In genomic region chr1:212608209-212608955, GRCh38 we compare ENCODE assay signal across 9 cellular contexts. TPM values are rescaled to one million over a fixed set of nuclear protein-coding genes. Genes with fewer than 3 reads are reported as not detected.
DNase-seq lines count a peak whose midpoint lies in the region; ATAC-seq, FAIRE-seq and TF ChIP-seq lines count a peak whose summit lies in the region.
"Had no signal": no experiment of that assay in that cellular context is flagged by ENCODE, and none has a peak within 500 bp of the region (broad histone marks: within the 10 kb centered on the region; RNA-seq: fewer than 3 reads in every experiment).

ATF3 (plus strand) TSS chr1:212608761; CDS start chr1:212615022, 6,261 bp downstream.

- H3K27ac ChIP-seq in cingulate gyrus (ENCODE audit: low read depth, low read length) (peak within 1 kb of the TSS; percentile 69), layer of hippocampus (ENCODE audit: low read depth, low read length) (peak within 1 kb of the TSS; percentile 91)

- peak; percentile 94 for FAIRE-seq in GM19239 (lab: Jason Lieb, UNC)
- FAIRE-seq: islet of Langerhans had no signal

- CTCF ChIA-PET in BJ (lab: Yijun Ruan, JAX): interaction anchor here (0.7 to 1.9 kb wide), 7 partner anchors 12 to 138 kb away, joined by 3 to 10 read pairs (median 4); no protein-coding TSS in a partner anchor

- POLR2A ChIA-PET in BJ (lab: Charles Lee): interaction anchor here (0.6 to 0.7 kb wide), 10 partner anchors 9 to 995 kb away, joined by 3 to 17 read pairs (median 4); partner anchors contain the start of genes FLVCR1 and INTS7

- peak; percentile 64 for ATAC-seq in HG03442 (IDR thresholded peaks at IDR 0.05; ENCODE audit: unreplicated experiment)

- H3K27me3 ChIP-seq in BJ (ENCODE audit: control insufficient read depth, insufficient read depth, low read length) (peaks cover 36% of the 10 kb centered on the region), layer of hippocampus (ENCODE audit: control insufficient read depth, insufficient read depth, low read length) (peaks cover 2% of the 10 kb centered on the region)

- no peaks in the 10 kb centered on the region for H3K36me3 ChIP-seq in BJ (ENCODE audit: control insufficient read depth, insufficient read depth, low read length)

- no peak for TF ChIP-seq CTCF in BJ (IDR thresholded peaks at IDR 0.05; ENCODE audit: insufficient read depth, low read depth, low read length)

- H3K4me3 ChIP-seq in BJ (ENCODE audit: low read depth, low read length): peak within 1 kb of the TSS; percentile 68

- DNase-seq in BJ (ENCODE audit: low read depth) (peak; percentile 96), GM19239 (ENCODE audit: insufficient read length, low spot score) (peak; percentile 79), NCI-H510A treated with DMSO at 0.1 percent for 48 hours (lab: John Stamatoyannopoulos, UW) (peak; percentile 96)
- peak; percentile 90 to 91 for DNase-seq in activated CD4-positive, alpha-beta T cell treated with anti-CD3 and anti-CD28 coated beads for 4 hours
- DNase-seq in stimulated activated CD4-positive, alpha-beta T cell treated with anti-CD3 and anti-CD28 coated beads, Interleukin-1b, Interleukin-23, amount 100 ng/mL, for 24 hours (ENCODE audit: low read depth in 4 of 4, low spot score in 1 of 4): peak; percentile 73 to 94 (median 76)

RNA-seq across cellular contexts. Expression of gene ATF3, which starts in this region (rescaled TPM):
- polyA plus RNA-seq in BJ (2011; rRNA removed): 4.5 and 5.6 TPM in 2 replicates
- polyA minus RNA-seq in BJ (2011; rRNA and poly(A)+ RNA removed): 13.0 and 13.7 TPM in 2 replicates

Comparison
In these comparisons a context has a peak if more than half of its experiments do, and no peak if none do; other contexts are left out.
1. Peak in every context shown above with its lines: DNase-seq, ATAC-seq, H3K4me3 ChIP-seq and H3K27ac ChIP-seq.